25 cellular contexts compared by ENCODE assay signal in genomic region chr17:72426321-72426720, GRCh38.
DNase-seq lines count a peak whose midpoint lies in the region; ATAC-seq and TF ChIP-seq lines count a peak whose summit lies in the region.
"Had no signal": no experiment of that assay in that cellular context is flagged by ENCODE, and none has a peak within 500 bp of the region (broad histone marks: within the 10 kb centered on the region; RNA-seq: fewer than 3 reads in every experiment).

No MANE protein-coding gene starts in this region.

- H4K91ac ChIP-seq in mesenchymal stem cell (ENCODE audit: low read length) = no peak overlapping the region

- no peak overlapping the region for H2BK5ac ChIP-seq in mesenchymal stem cell (ENCODE audit: low read depth, low read length, poor library complexity, severe bottlenecking)

- H3K18ac ChIP-seq in mesenchymal stem cell (ENCODE audit: low read depth in 1 of 2, low read length in 2 of 2) = peak overlapping the region in 1 of 2 experiments; percentile 25

- H3K27ac ChIP-seq in SJCRH30 (no peak overlapping the region), mesenchymal stem cell (ENCODE audit: low read length, poor library complexity, severe bottlenecking) (no peak overlapping the region)
- H3K27ac ChIP-seq: BLaER1 treated with 17β-estradiol and CSF1 and Interleukin-3, amounts not matched to agents 10 nM and 100 nM; KMS-11; PC-9; RWPE1 had no signal

- peaks cover 42% of the 10 kb centered on the region for H3K79me1 ChIP-seq in mesenchymal stem cell (replicated peaks; ENCODE audit: low read length, poor library complexity, severe bottlenecking)

- H3K27me3 ChIP-seq in SJCRH30 (no peaks in the 10 kb centered on the region), mesenchymal stem cell (ENCODE audit: control insufficient read depth in 1 of 2, insufficient read depth in 1 of 2, low read length in 2 of 2) (no peaks in the 10 kb centered on the region)
- H3K27me3 ChIP-seq: BLaER1 treated with 17β-estradiol and CSF1 and Interleukin-3, amounts not matched to agents 10 nM and 100 nM had no signal

- no peak overlapping the region for H2BK15ac ChIP-seq in mesenchymal stem cell (ENCODE audit: low read depth, poor library complexity, severe bottlenecking)

- H2BK12ac ChIP-seq in mesenchymal stem cell (ENCODE audit: low read length in 2 of 2) = peak overlapping the region in 1 of 2 experiments; percentile 56

- WGBS in mesenchymal stem cell = 90% methylated on average over 4 of the region's 4 CpGs

- H3K9me3 ChIP-seq in SJCRH30 (replicated peaks) (no peaks in the 10 kb centered on the region), mesenchymal stem cell (ENCODE audit: control insufficient read depth, low read length) (no peaks in the 10 kb centered on the region)
- H3K9me3 ChIP-seq: Caco-2, HAP-1, SK-N-SH had no signal

- H3K23ac ChIP-seq in mesenchymal stem cell (ENCODE audit: low read length in 2 of 2) = no peak overlapping the region

- peaks cover 54% of the 10 kb centered on the region for H3K36me3 Mint-ChIP-seq in Calu3 (ENCODE audit: insufficient read depth, unreplicated experiment)
- H3K36me3 Mint-ChIP-seq: CD4-positive, alpha-beta memory T cell; T-cell had no signal

- DNase-seq in Calu3 = no peak
- no peak for DNase-seq in GM12865 (ENCODE audit: low read depth)
- peak; percentile 38 to 57 for DNase-seq in SJCRH30
- no peak for DNase-seq in mesenchymal stem cell
- DNase-seq in H4 (ENCODE audit: low spot score) = no peak
- no peak for DNase-seq in cerebellar cortex (ENCODE audit: low spot score)
- DNase-seq: ACHN; Caco-2; CD4-positive, alpha-beta memory T cell; DND-41; NCI-H1105; NCI-H146; NCI-H2081 treated with DMSO at 0.1 percent for 48 hours; NCI-H2171 treated with DMSO at 0.1 percent for 48 hours; NCI-H524 treated with DMSO at 0.1 percent for 48 hours; PC-9; SHP77 treated with DMSO at 0.1 percent for 48 hours; SK-N-SH; T-cell had no signal

- H3K4me1 ChIP-seq in SJCRH30 (peaks cover 40% of the 10 kb centered on the region), mesenchymal stem cell (ENCODE audit: control insufficient read depth, insufficient read depth, low read depth, low read length) (peaks cover 56% of the 10 kb centered on the region)
- H3K4me1 ChIP-seq: HAP-1 had no signal

- CTCF ChIA-PET in Calu3 (lab: Charles Lee) = interaction anchor here (0.9 kb wide), 1 partner anchor 15 kb away, joined by 3 read pairs; no protein-coding TSS in a partner anchor

- H3K4me3 Mint-ChIP-seq in Calu3 (ENCODE audit: low read depth, unreplicated experiment) = no peak overlapping the region
- H3K4me3 Mint-ChIP-seq: CD4-positive, alpha-beta memory T cell; T-cell had no signal

- H3K9ac ChIP-seq in mesenchymal stem cell (ENCODE audit: low read length) = no peak overlapping the region
- H3K9ac ChIP-seq: BLaER1 treated with 17β-estradiol and CSF1 and Interleukin-3, amounts not matched to agents 10 nM and 100 nM; KMS-11; SK-N-SH had no signal

- no peaks in the 10 kb centered on the region for H3K9me3 Mint-ChIP-seq in Calu3 (ENCODE audit: low read depth, unreplicated experiment)
- H3K9me3 Mint-ChIP-seq: T-cell had no signal

- no peak overlapping the region for H2AFZ ChIP-seq in mesenchymal stem cell (ENCODE audit: low read depth, low read length)
- H2AFZ ChIP-seq: PC-9 had no signal

- H3K4me2 ChIP-seq in mesenchymal stem cell (ENCODE audit: low read length, poor library complexity, severe bottlenecking) = no peak overlapping the region
- H3K4me2 ChIP-seq: BLaER1 treated with 17β-estradiol and CSF1 and Interleukin-3, amounts not matched to agents 10 nM and 100 nM; KMS-11; PC-9; SK-N-SH had no signal

- H2BK120ac ChIP-seq in mesenchymal stem cell (ENCODE audit: low read depth, low read length) = no peak overlapping the region

- intact Hi-C loops in Calu3 (cut with micrococcal nuclease; ENCODE audit: unreplicated experiment) = no loop called here

- H3K4me1 Mint-ChIP-seq in Calu3 (ENCODE audit: low read depth, unreplicated experiment) = peaks cover 78% of the 10 kb centered on the region

- ATAC-seq in HG03159 (IDR thresholded peaks at IDR 0.05; ENCODE audit: unreplicated experiment) = no peak
- no peak for ATAC-seq in activated CD4-positive, CD25-positive, alpha-beta regulatory T cell treated with anti-CD3 and anti-CD28 coated beads, Interleukin-2, amount 50 U/mL, for 24 hours
- ATAC-seq: T-cell had no signal

- TF ChIP-seq CTCF in Calu3 (IDR thresholded peaks at IDR 0.05; ENCODE audit: unreplicated experiment) (no peak), GM12865 (IDR thresholded peaks at IDR 0.05; ENCODE audit: insufficient read depth, low read depth, low read length, missing control alignments) (no peak)

- H3K27ac Mint-ChIP-seq in Calu3 (ENCODE audit: unreplicated experiment) = peak overlapping the region; percentile 78
- H3K27ac Mint-ChIP-seq: CD4-positive, alpha-beta memory T cell; T-cell had no signal

- no peak overlapping the region for H4K8ac ChIP-seq in mesenchymal stem cell (ENCODE audit: low read length)

- no peak overlapping the region for H3K4ac ChIP-seq in mesenchymal stem cell (ENCODE audit: low read depth in 1 of 2, low read length in 2 of 2)

- no peak overlapping the region for H3K14ac ChIP-seq in mesenchymal stem cell (ENCODE audit: low read length in 2 of 2)

- H3K36me3 ChIP-seq in SJCRH30 (no peaks in the 10 kb centered on the region), mesenchymal stem cell (ENCODE audit: control insufficient read depth in 1 of 2, insufficient read depth in 2 of 2, low read depth in 1 of 2, low read length in 2 of 2) (peaks cover 0 to 30% of the 10 kb centered on the region in 2 experiments)
- H3K36me3 ChIP-seq: BLaER1 treated with 17β-estradiol and CSF1 and Interleukin-3, amounts not matched to agents 10 nM and 100 nM; HAP-1 had no signal

- H3K27me3 Mint-ChIP-seq in Calu3 (ENCODE audit: unreplicated experiment) = no peaks in the 10 kb centered on the region
- H3K27me3 Mint-ChIP-seq: T-cell had no signal

- TSS peak; percentile 7 for BruUV-seq in Calu3 (replicated peaks; lab: Mats Ljungman, UMichigan)

- H3K4me3 ChIP-seq in GM12865 (ENCODE audit: low read depth, low read length) = peak overlapping the region; percentile 63
- H3K4me3 ChIP-seq in SJCRH30 = no peak overlapping the region
- no peak overlapping the region for H3K4me3 ChIP-seq in mesenchymal stem cell (ENCODE audit: insufficient read depth in 1 of 2, low read depth in 1 of 2, low read length in 2 of 2)
- H3K4me3 ChIP-seq: BLaER1 treated with 17β-estradiol and CSF1 and Interleukin-3, amounts not matched to agents 10 nM and 100 nM; HAP-1; PC-9 had no signal

- peak overlapping the region; percentile 43 for H2AK5ac ChIP-seq in mesenchymal stem cell (ENCODE audit: low read length, severe bottlenecking)

Comparison
In these comparisons a context has a peak if more than half of its experiments do, and no peak if none do; other contexts are left out.
1. DNase-seq: peak in SJCRH30 (2 of 2); none in Calu3 (single experiment), GM12865 (single experiment), mesenchymal stem cell (single experiment), H4 (single experiment) and cerebellar cortex (single experiment).